ENCODE assay signal across 8 cellular contexts in the genomic region with DNA sequence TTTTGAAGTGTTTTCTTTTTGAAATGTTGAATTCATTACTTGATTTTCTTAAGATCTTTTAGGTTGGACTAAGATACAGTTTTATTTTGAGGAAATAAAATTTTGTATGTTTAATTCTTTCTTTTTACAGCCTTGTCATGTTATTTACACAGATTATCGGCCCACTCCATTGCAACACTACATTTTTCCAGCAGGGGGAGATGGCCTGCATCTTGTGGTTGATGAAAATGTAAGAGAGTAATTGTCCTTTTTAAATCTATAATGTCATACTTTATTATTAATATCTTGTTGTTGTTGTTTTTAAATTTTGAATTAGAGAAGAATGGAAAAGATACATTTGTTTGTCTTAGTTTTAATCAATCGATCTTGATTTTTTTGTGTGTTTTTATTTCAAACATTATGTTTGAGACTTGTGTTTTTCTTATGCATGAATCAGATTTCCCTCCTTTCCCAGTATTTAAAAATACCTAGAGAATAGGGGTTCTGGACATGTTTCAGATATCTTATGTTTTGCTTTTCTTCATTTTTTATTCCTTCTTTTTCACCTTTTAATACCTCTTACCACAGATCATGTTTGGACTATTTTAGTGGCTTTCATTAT. TPM values are rescaled to one million over a fixed set of nuclear protein-coding genes. Genes with fewer than 3 reads are reported as not detected.
DNase-seq lines count a peak whose midpoint lies in the region; ATAC-seq and TF ChIP-seq lines count a peak whose summit lies in the region.

No MANE protein-coding gene starts in this region.

- H3K27ac ChIP-seq in OCI-LY7 (ENCODE audit: low read depth, low read length, poor library complexity, severe bottlenecking) (no peak overlapping the region), tibial artery (peak overlapping the region; percentile 70 to 73)

- ATAC-seq in natural killer cell (peak; percentile 57 to 68 (median 67)), GM18870 (IDR thresholded peaks at IDR 0.05; ENCODE audit: unreplicated experiment) (no peak)
- ATAC-seq in natural killer cell treated with Interleukin-12 subunit alpha and Interleukin-12 subunit beta and Interleukin-15 and Interleukin-18, amount 100 ng/mL, for 72 hours: no peak

- H3K27me3 Mint-ChIP-seq in natural killer cell (ENCODE audit: low read depth in 2 of 2): no peaks in the 10 kb centered on the region
- no peaks in the 10 kb centered on the region for H3K27me3 Mint-ChIP-seq in natural killer cell treated with Interleukin-12 subunit alpha and Interleukin-12 subunit beta and Interleukin-15 and Interleukin-18, amount 100 ng/mL, for 72 hours

- H3K79me2 ChIP-seq in OCI-LY7 (ENCODE audit: insufficient read depth, low read depth, low read length): peaks cover 13% of the 10 kb centered on the region; the same call in 1 of the 2 replicates

- no peaks in the 10 kb centered on the region for H3K9me3 ChIP-seq in OCI-LY7 (ENCODE audit: low read length)
- H3K9me3 ChIP-seq in tibial artery: no peaks in the 10 kb centered on the region

- intact Hi-C loops in natural killer cell (cut with micrococcal nuclease): loop anchor here (2.0 kb wide), 1 partner anchor 348 kb away; no protein-coding TSS in a partner anchor
- intact Hi-C loops in OCI-LY7 (cut with micrococcal nuclease; ENCODE audit: unreplicated experiment): loop anchor here (2.0 kb wide), 1 partner anchor 346 kb away; no protein-coding TSS in a partner anchor
- intact Hi-C loops in tibial artery (cut with DNase I; ENCODE audit: low total_unique reads): loop anchor here (5.0 kb wide), 1 partner anchor 348 kb away; no protein-coding TSS in a partner anchor

- H4K20me1 ChIP-seq in OCI-LY7 (ENCODE audit: insufficient read depth, low read length): no peaks in the 10 kb centered on the region

- POLR2A ChIA-PET in OCI-LY7 (lab: Charles Lee): interaction anchor here (1.0 kb wide), 1 partner anchor 347 kb away, joined by 3 read pairs; no protein-coding TSS in a partner anchor

- CTCF ChIA-PET in OCI-LY7 (lab: Charles Lee; ENCODE audit: unreplicated experiment): no interaction called here

- H3K36me3 Mint-ChIP-seq in natural killer cell: peaks cover 18% of the 10 kb centered on the region
- H3K36me3 Mint-ChIP-seq in natural killer cell treated with Interleukin-12 subunit alpha and Interleukin-12 subunit beta and Interleukin-15 and Interleukin-18, amount 100 ng/mL, for 72 hours: peaks cover 30% of the 10 kb centered on the region

- H3K27me3 ChIP-seq in tibial artery: no peaks in the 10 kb centered on the region

- H3K27ac Mint-ChIP-seq in natural killer cell: peak overlapping the region in 1 of 2 donors; percentile 45
- no peak overlapping the region for H3K27ac Mint-ChIP-seq in natural killer cell treated with Interleukin-12 subunit alpha and Interleukin-12 subunit beta and Interleukin-15 and Interleukin-18, amount 100 ng/mL, for 72 hours

- peaks cover 0 to 5% of the 10 kb centered on the region in 2 donors for H3K4me1 Mint-ChIP-seq in natural killer cell
- peaks cover 0 to 4% of the 10 kb centered on the region in 2 donors for H3K4me1 Mint-ChIP-seq in natural killer cell treated with Interleukin-12 subunit alpha and Interleukin-12 subunit beta and Interleukin-15 and Interleukin-18, amount 100 ng/mL, for 72 hours (ENCODE audit: low read depth in 2 of 2)

- H3K36me3 ChIP-seq in OCI-LY7 (ENCODE audit: insufficient read depth, low read length): peaks cover 95% of the 10 kb centered on the region
- peaks cover 36 to 43% (median 37%) of the 10 kb centered on the region in 3 donors for H3K36me3 ChIP-seq in tibial artery

- DNase-seq in natural killer cell: peak; percentile 36
- no peak for DNase-seq in natural killer cell treated with Interleukin-12 subunit alpha and Interleukin-12 subunit beta and Interleukin-15 and Interleukin-18, amount 100 ng/mL, for 72 hours (ENCODE audit: low spot score)
- peak; percentile 49 for DNase-seq in OCI-LY7 (ENCODE audit: low spot score)
- DNase-seq in activated T-cell treated with anti-CD3 and anti-CD28 coated beads, Interleukin-2, amount 50 U/mL, for 48 hours: peak; percentile 75
- DNase-seq in fibroblast of mammary gland (ENCODE audit: low read depth): peak; percentile 75
- peak; percentile 9 for DNase-seq in occipital lobe (lab: John Stamatoyannopoulos, UW)
- peak; percentile 71 to 81 for DNase-seq in tibial artery

- H3K4me1 ChIP-seq in OCI-LY7 (ENCODE audit: insufficient read depth, low read length, poor library complexity, severe bottlenecking) (no peaks in the 10 kb centered on the region), tibial artery (peaks cover 0 to 26% (median 7%) of the 10 kb centered on the region in 4 donors)

- BruUV-seq in OCI-LY7 (replicated peaks; lab: Mats Ljungman, UMichigan): no TSS peak

- no peak overlapping the region for H3K4me3 Mint-ChIP-seq in natural killer cell
- no peak overlapping the region for H3K4me3 Mint-ChIP-seq in natural killer cell treated with Interleukin-12 subunit alpha and Interleukin-12 subunit beta and Interleukin-15 and Interleukin-18, amount 100 ng/mL, for 72 hours

- no peak overlapping the region for H3K4me2 ChIP-seq in OCI-LY7 (ENCODE audit: low read length)

- H2AFZ ChIP-seq in OCI-LY7 (ENCODE audit: low read length): no peak overlapping the region

- no peaks in the 10 kb centered on the region for H3K9me3 Mint-ChIP-seq in natural killer cell
- no peaks in the 10 kb centered on the region for H3K9me3 Mint-ChIP-seq in natural killer cell treated with Interleukin-12 subunit alpha and Interleukin-12 subunit beta and Interleukin-15 and Interleukin-18, amount 100 ng/mL, for 72 hours

- no peaks in the 10 kb centered on the region for H3K9me2 ChIP-seq in OCI-LY7 (ENCODE audit: insufficient read depth, low read length)

- H3K4me3 ChIP-seq in OCI-LY7 (ENCODE audit: low read depth, low read length, poor library complexity, severe bottlenecking) (no peak overlapping the region), fibroblast of mammary gland (ENCODE audit: control insufficient read depth, low read depth, low read length) (no peak overlapping the region), tibial artery (no peak overlapping the region)

- TF ChIP-seq CTCF in natural killer cell (IDR thresholded peaks at IDR 0.05) (peak; percentile 98), OCI-LY7 (conservative IDR thresholded peaks at IDR 0.05; ENCODE audit: low read length) (peak; percentile 92), fibroblast of mammary gland (conservative IDR thresholded peaks at IDR 0.05; ENCODE audit: control insufficient read depth, insufficient read depth, low read depth, low read length) (peak; percentile 96), tibial artery (IDR thresholded peaks at IDR 0.05) (peak; percentile 81)

RNA-seq across cellular contexts. Expression of gene MTREX, which starts 36.7 kb away (rescaled TPM):
- total RNA-seq in natural killer cell: 10 to 100 TPM; 64.5 to 82.2 (median 77.6) TPM
- total RNA-seq in natural killer cell treated with Interleukin-12 subunit alpha and Interleukin-12 subunit beta and Interleukin-15 and Interleukin-18, amount 100 ng/mL, for 72 hours: 10 to 100 TPM; 72.9 to 95.9 TPM
- 62.7 and 84.7 TPM in 2 replicates for total RNA-seq in OCI-LY7 (2014; rRNA removed; shearing (Covaris generic))
- 118 and 125 TPM in 2 replicates for total RNA-seq in OCI-LY7 (2022)
- 118 TPM for total RNA-seq in occipital lobe

RNA-seq across cellular contexts. Expression of gene DHX29, which starts 37.0 kb away (rescaled TPM):
- total RNA-seq in natural killer cell (10 to 100 TPM; 16.7 to 22.0 (median 19.3) TPM), OCI-LY7 (2022) (17.4 and 19.9 TPM in 2 replicates), occipital lobe (61.8 TPM)
- 10 to 100 TPM; 19.2 to 22.1 TPM for total RNA-seq in natural killer cell treated with Interleukin-12 subunit alpha and Interleukin-12 subunit beta and Interleukin-15 and Interleukin-18, amount 100 ng/mL, for 72 hours
- total RNA-seq in OCI-LY7 (2014; rRNA removed; shearing (Covaris generic)): 12.7 and 13.2 TPM in 2 replicates

Comparison
In these comparisons a context has a peak if more than half of its experiments do, and no peak if none do; other contexts are left out.
1. ATAC-seq: peak in natural killer cell (3 of 3); none in natural killer cell treated with Interleukin-12 subunit alpha and Interleukin-12 subunit beta and Interleukin-15 and Interleukin-18, amount 100 ng/mL, for 72 hours (0 of 2) and GM18870 (single experiment).
2. Peak in every context shown above with its lines, with median percentiles within 50 percentile points of each other: CTCF ChIP-seq.